In genomic region chr14:70130498-70130897, GRCh38 we compare ENCODE assay signal across 19 cellular contexts. TPM values are rescaled to one million over a fixed set of nuclear protein-coding genes. Genes with fewer than 3 reads are reported as not detected.
"Had no signal": no experiment of that assay in that cellular context is flagged by ENCODE, and none has a peak within 500 bp of the region (broad histone marks: within the 10 kb centered on the region; RNA-seq: fewer than 3 reads in every experiment).

No MANE protein-coding gene starts in this region.

- H3K27ac ChIP-seq: body of pancreas, coronary artery, esophagus muscularis mucosa, right atrium auricular region, tibial artery, uterus had no signal

- ATAC-seq: activated T-cell treated with anti-CD3 and anti-CD28 coated beads, Interleukin-2, amount 50 U/mL, for 72 hours; body of pancreas; left ventricle myocardium superior; naive thymus-derived CD8-positive, alpha-beta T cell; stimulated activated memory B cell treated with anti-CD40 and anti-IgM and Interleukin-4, amounts not matched to agents 10 μg/mL and 1 μg/mL and 100 μg/mL, for 72 hours had no signal

- H3K9me3 ChIP-seq: body of pancreas, esophagus muscularis mucosa, right atrium auricular region, tibial artery, uterus had no signal

- DNase-seq: activated CD4-positive, alpha-beta T cell treated with anti-CD3 and anti-CD28 coated beads, Interleukin-2, amount 10 ng/mL, durations not matched to agents 7 days and 5 days; activated CD4-positive, CD25-positive, alpha-beta regulatory T cell; activated CD8-positive, alpha-beta memory T cell treated with anti-CD3 and anti-CD28 coated beads, Interleukin-2, amount 50 U/mL, for 48 hours; activated naive CD8-positive, alpha-beta T cell treated with anti-CD3 and anti-CD28 coated beads for 36 hours; activated T-cell treated with anti-CD3 and anti-CD28 coated beads, Interleukin-2, amount 50 U/mL, for 72 hours; amygdala; body of pancreas; central memory CD4-positive, alpha-beta T cell; kidney; left ventricle myocardium superior; naive thymus-derived CD8-positive, alpha-beta T cell; posterior cingulate gyrus; stimulated activated CD4-positive, alpha-beta T cell treated with anti-CD3 and anti-CD28 coated beads, Interleukin-2, amount 100 ng/mL, for 48 hours; tibial artery; uterus had no signal

- H3K27me3 ChIP-seq: body of pancreas, right atrium auricular region, uterus had no signal

- H3K4me3 ChIP-seq: body of pancreas, coronary artery, esophagus muscularis mucosa, right atrium auricular region, tibial artery, uterus had no signal

- H3K36me3 ChIP-seq: esophagus muscularis mucosa, right atrium auricular region, tibial artery, uterus had no signal

- H3K4me1 ChIP-seq: body of pancreas, esophagus muscularis mucosa, right atrium auricular region, tibial artery, uterus had no signal

RNA-seq across cellular contexts. Expression of gene SLC8A3, which starts 58.3 kb away (rescaled TPM):
- total RNA-seq: activated CD4-positive, alpha-beta T cell treated with anti-CD3 and anti-CD28 coated beads, Interleukin-2, amount 10 ng/mL, durations not matched to agents 7 days and 5 days; naive thymus-derived CD8-positive, alpha-beta T cell had no signal
- polyA plus RNA-seq: naive thymus-derived CD8-positive, alpha-beta T cell had no signal
